11 cellular contexts compared by ENCODE assay signal in the genomic region with DNA sequence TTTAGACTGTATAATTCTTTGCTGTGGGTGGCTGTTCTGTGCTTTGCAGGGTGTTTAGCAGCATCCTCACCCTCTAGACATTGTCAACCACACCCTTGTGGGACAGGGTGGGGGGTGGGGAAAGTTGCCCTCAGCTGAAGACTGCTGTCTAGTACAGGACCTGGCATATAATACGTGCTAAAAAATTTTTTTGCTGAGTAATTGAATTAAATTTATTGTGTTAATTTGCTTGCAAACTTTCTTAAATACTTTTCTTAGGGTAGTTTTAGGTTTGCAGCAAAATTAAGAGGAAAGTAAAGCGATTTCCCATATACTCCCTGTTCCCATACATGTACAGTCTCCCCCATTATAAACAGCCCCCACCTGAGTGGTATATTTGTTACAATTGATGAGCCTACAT.
"Had no signal": no experiment of that assay in that cellular context is flagged by ENCODE, and none has a peak within 500 bp of the region (broad histone marks: within the 10 kb centered on the region; RNA-seq: fewer than 3 reads in every experiment).

No MANE protein-coding gene starts in this region.

- H3K9ac ChIP-seq: GM23248 had no signal

- H3K36me3 ChIP-seq: HAP-1 had no signal

- H3K27ac ChIP-seq: GM23248 had no signal

- DNase-seq: GM23248, GOT3, H7, H9, HCEC 1CT, HFFc6 had no signal

- H3K4me2 ChIP-seq: GM23338 had no signal

- H3K4me3 ChIP-seq: GM23248, GM23338, HAP-1 had no signal

- FAIRE-seq: H1, H54 had no signal

- ATAC-seq: GM23338, HCT116 had no signal

- H3K9me3 ChIP-seq: HAP-1 had no signal

- H2AFZ ChIP-seq: GM23248, GM23338 had no signal
